15 cellular contexts compared by ENCODE assay signal in the genomic region with DNA sequence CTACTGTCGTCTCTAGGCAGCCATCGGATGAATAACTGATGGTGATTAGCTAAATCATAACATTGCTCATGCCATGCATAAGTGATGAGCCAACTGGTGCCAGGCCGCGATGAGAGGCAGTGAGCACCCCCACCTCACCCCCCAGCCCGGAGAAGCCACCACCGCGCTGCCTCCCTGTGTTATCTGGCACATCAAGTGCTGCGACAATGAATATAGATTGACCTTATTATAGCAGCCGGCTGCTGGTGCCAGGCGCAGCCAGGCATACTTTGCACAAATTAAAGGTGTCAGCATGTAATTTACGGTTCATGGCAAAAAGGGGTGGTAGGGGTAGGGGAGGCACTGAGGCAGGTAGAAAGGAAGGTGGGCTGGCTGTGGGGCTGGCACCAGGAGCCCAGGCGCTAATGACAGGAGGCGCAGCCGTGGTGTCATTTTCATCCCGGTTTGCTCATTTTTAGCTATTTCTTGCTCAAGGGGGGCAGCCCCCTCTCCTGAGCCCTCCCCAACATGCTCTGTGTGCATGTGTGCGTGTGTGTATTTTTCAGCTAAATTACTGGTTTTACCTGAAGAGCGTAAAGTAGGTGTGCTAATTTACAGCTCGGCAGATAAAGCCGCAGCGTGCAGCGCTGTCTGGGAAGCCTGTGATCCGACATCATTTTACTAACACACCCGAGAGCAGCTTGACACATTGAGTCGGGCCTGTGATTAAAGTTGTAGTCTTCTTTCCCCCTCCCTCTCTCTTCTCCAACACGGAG.
DNase-seq lines count a peak whose midpoint lies in the region; ATAC-seq and TF ChIP-seq lines count a peak whose summit lies in the region.
"Had no signal": no experiment of that assay in that cellular context is flagged by ENCODE, and none has a peak within 500 bp of the region (broad histone marks: within the 10 kb centered on the region; RNA-seq: fewer than 3 reads in every experiment).

No MANE protein-coding gene starts in this region.

- ATAC-seq in memory B cell (ENCODE audit: low read depth), result no peak
- no peak for ATAC-seq in GM21737 (IDR thresholded peaks at IDR 0.05; ENCODE audit: unreplicated experiment)
- ATAC-seq in GM18520 (IDR thresholded peaks at IDR 0.05; ENCODE audit: unreplicated experiment), result no peak
- ATAC-seq in HG03520 (IDR thresholded peaks at IDR 0.05; ENCODE audit: unreplicated experiment), result no peak
- ATAC-seq: PC-3 had no signal

- H3K9me3 ChIP-seq in BLaER1 treated with 17β-estradiol and CSF1 and Interleukin-3, amounts not matched to agents 10 nM and 100 nM (replicated peaks in 1 of 11), result no peaks in the 10 kb centered on the region
- no peaks in the 10 kb centered on the region for H3K9me3 ChIP-seq in WERI-Rb-1 (ENCODE audit: severe bottlenecking)

- peaks cover 40 to 71% (median 45%) of the 10 kb centered on the region in 10 experiments for H3K4me1 ChIP-seq in BLaER1 treated with 17β-estradiol and CSF1 and Interleukin-3, amounts not matched to agents 10 nM and 100 nM

- H3K4me3 Mint-ChIP-seq in memory B cell, result no peak overlapping the region
- H3K4me3 Mint-ChIP-seq: activated CD4-positive, alpha-beta T cell treated with anti-CD3 and anti-CD28 coated beads, Interleukin-2, amount 10 ng/mL, durations not matched to agents 24 days and 14 days; stimulated activated naive CD8-positive, alpha-beta T cell treated with anti-CD3 and anti-CD28 coated beads, Interleukin-15, Interleukin-2, amounts not matched to agents 100 ng/mL and 50 ng/mL, for 24 hours; T-helper 1 cell treated with Interleukin-12 subunit alpha and Interleukin-12 subunit beta and Interleukin-4 antibody, amounts not matched to agents 30 μg/mL and 1 μg/mL, for 36 hours had no signal

- no peak overlapping the region for H3K4me3 ChIP-seq in BLaER1 treated with 17β-estradiol and CSF1 and Interleukin-3, amounts not matched to agents 10 nM and 100 nM
- H3K4me3 ChIP-seq in WERI-Rb-1 (ENCODE audit: low read depth, low read length), result peak overlapping the region; percentile 45

- no peaks in the 10 kb centered on the region for H3K27me3 Mint-ChIP-seq in memory B cell
- H3K27me3 Mint-ChIP-seq: activated CD4-positive, alpha-beta T cell treated with anti-CD3 and anti-CD28 coated beads, Interleukin-2, amount 10 ng/mL, durations not matched to agents 24 days and 14 days; stimulated activated naive CD8-positive, alpha-beta T cell treated with anti-CD3 and anti-CD28 coated beads, Interleukin-15, Interleukin-2, amounts not matched to agents 100 ng/mL and 50 ng/mL, for 24 hours had no signal

- no peaks in the 10 kb centered on the region for H3K36me3 ChIP-seq in BLaER1 treated with 17β-estradiol and CSF1 and Interleukin-3, amounts not matched to agents 10 nM and 100 nM
- H3K36me3 ChIP-seq in WERI-Rb-1, result no peaks in the 10 kb centered on the region

- TF ChIP-seq CTCF in WERI-Rb-1 (IDR thresholded peaks at IDR 0.05; ENCODE audit: low read depth, low read length), result no peak

- H3K36me3 Mint-ChIP-seq in memory B cell, result no peaks in the 10 kb centered on the region

- no peaks in the 10 kb centered on the region for H3K9me3 Mint-ChIP-seq in memory B cell
- H3K9me3 Mint-ChIP-seq: activated CD4-positive, alpha-beta T cell treated with anti-CD3 and anti-CD28 coated beads, Interleukin-2, amount 10 ng/mL, durations not matched to agents 24 days and 14 days; stimulated activated naive CD8-positive, alpha-beta T cell treated with anti-CD3 and anti-CD28 coated beads, Interleukin-15, Interleukin-2, amounts not matched to agents 100 ng/mL and 50 ng/mL, for 24 hours; T-helper 1 cell treated with Interleukin-12 subunit alpha and Interleukin-12 subunit beta and Interleukin-4 antibody, amounts not matched to agents 30 μg/mL and 1 μg/mL, for 36 hours had no signal

- DNase-seq in NCI-H1417 (lab: John Stamatoyannopoulos, UW) (peak; percentile 47 to 97 (median 90)), WERI-Rb-1 (peak; percentile 38), memory B cell (ENCODE audit: low spot score in 2 of 2) (no peak), NCI-H446 (lab: John Stamatoyannopoulos, UW) (no peak)
- DNase-seq: activated CD4-positive, alpha-beta T cell treated with anti-CD3 and anti-CD28 coated beads, Interleukin-2, amount 10 ng/mL, durations not matched to agents 24 days and 14 days; activated gamma-delta T cell treated with Interleukin-2 at 50 U/mL for 16 hours; erythroblast; PC-3; right cardiac atrium had no signal

- no peak overlapping the region for H3K9ac ChIP-seq in BLaER1 treated with 17β-estradiol and CSF1 and Interleukin-3, amounts not matched to agents 10 nM and 100 nM

- peaks cover 43% of the 10 kb centered on the region for H3K4me1 Mint-ChIP-seq in memory B cell

- peaks cover 52 to 90% (median 81%) of the 10 kb centered on the region in 11 experiments for H3K27me3 ChIP-seq in BLaER1 treated with 17β-estradiol and CSF1 and Interleukin-3, amounts not matched to agents 10 nM and 100 nM
- no peaks in the 10 kb centered on the region for H3K27me3 ChIP-seq in WERI-Rb-1 (ENCODE audit: insufficient read depth, low read depth, severe bottlenecking)

- H3K4me2 ChIP-seq in BLaER1 treated with 17β-estradiol and CSF1 and Interleukin-3, amounts not matched to agents 10 nM and 100 nM, result peak overlapping the region in 6 of 11 experiments; percentile 79 to 99 (median 92); a peak in 9 of 22 replicates

- H4K20me1 ChIP-seq in BLaER1 treated with 17β-estradiol and CSF1 and Interleukin-3, amounts not matched to agents 10 nM and 100 nM, result peaks cover 0 to 75% (median 65%) of the 10 kb centered on the region in 11 experiments; a peak in 19 of 22 replicates

- H3K27ac Mint-ChIP-seq in memory B cell, result peak overlapping the region; percentile 26
- H3K27ac Mint-ChIP-seq: activated CD4-positive, alpha-beta T cell treated with anti-CD3 and anti-CD28 coated beads, Interleukin-2, amount 10 ng/mL, durations not matched to agents 24 days and 14 days; stimulated activated naive CD8-positive, alpha-beta T cell treated with anti-CD3 and anti-CD28 coated beads, Interleukin-15, Interleukin-2, amounts not matched to agents 100 ng/mL and 50 ng/mL, for 24 hours; T-helper 1 cell treated with Interleukin-12 subunit alpha and Interleukin-12 subunit beta and Interleukin-4 antibody, amounts not matched to agents 30 μg/mL and 1 μg/mL, for 36 hours had no signal

- no peak overlapping the region for H3K27ac ChIP-seq in BLaER1 treated with 17β-estradiol and CSF1 and Interleukin-3, amounts not matched to agents 10 nM and 100 nM
- H3K27ac ChIP-seq in WERI-Rb-1, result peak overlapping the region; percentile 60; the same call in 1 of the 2 replicates

Comparison
In these comparisons a context has a peak if more than half of its experiments do, and no peak if none do; other contexts are left out.
1. DNase-seq: peak in NCI-H1417 (3 of 3) and WERI-Rb-1 (single experiment); none in memory B cell (0 of 2) and NCI-H446 (0 of 2).